In genomic region chr19:13116282-13117175, GRCh38 we compare ENCODE assay signal across 8 cellular contexts. TPM values are rescaled to one million over a fixed set of nuclear protein-coding genes. Genes with fewer than 3 reads are reported as not detected.
DNase-seq lines count a peak whose midpoint lies in the region; ATAC-seq and TF ChIP-seq lines count a peak whose summit lies in the region.

Gene TRMT1 (minus strand): TSS chr19:13116740. CDS start chr19:13116399, 341 bp downstream.

- POLR2A ChIA-PET in activated CD4-positive, alpha-beta memory T cell treated with anti-CD3 and anti-CD28 coated beads for 36 hours (lab: Charles Lee) = interaction anchor here (0.6 to 4.1 kb wide), 6 partner anchors 12 to 745 kb away, joined by 3 to 38 read pairs (median 12); no protein-coding TSS in a partner anchor

- H3K27me3 Mint-ChIP-seq in activated CD4-positive, alpha-beta memory T cell treated with anti-CD3 and anti-CD28 coated beads for 36 hours = no peaks in the 10 kb centered on the region

- peak within 1 kb of the TSS; percentile 93 for H3K27ac Mint-ChIP-seq in activated CD4-positive, alpha-beta memory T cell treated with anti-CD3 and anti-CD28 coated beads for 36 hours

- intact Hi-C loops in activated CD4-positive, alpha-beta memory T cell treated with anti-CD3 and anti-CD28 coated beads for 36 hours (cut with micrococcal nuclease) = loop anchor here (1.0 to 5.0 kb wide), 4 partner anchors 12 to 96 kb away; no protein-coding TSS in a partner anchor
- intact Hi-C loops in lower lobe of right lung (cut with DNase I) = no loop called here

- H3K4me1 ChIP-seq in lower lobe of right lung = peaks cover 39% of the 10 kb centered on the region

- no peak for TF ChIP-seq CTCF in lower lobe of right lung (IDR thresholded peaks at IDR 0.05)

- no peaks in the 10 kb centered on the region for H3K27me3 ChIP-seq in lower lobe of right lung (ENCODE audit: low read depth)

- DNase-seq in NK-92 treated with Interleukin-12 subunit alpha and Interleukin-12 subunit beta, amount 100 ng/mL, for 24 hours (lab: John Stamatoyannopoulos, UW) = peak; percentile 86
- DNase-seq in NK-92 (lab: John Stamatoyannopoulos, UW; ENCODE audit: unreplicated experiment) (no peak), HK-2 (ENCODE audit: unreplicated experiment) (peak; percentile 93), NCI-H82 (lab: John Stamatoyannopoulos, UW) (peak; percentile 99), ecto neural progenitor cell (ENCODE audit: low spot score) (peak; percentile 96), lower lobe of right lung (peak; percentile 96)
- DNase-seq in activated CD4-positive, alpha-beta memory T cell treated with anti-CD3 and anti-CD28 coated beads for 36 hours = peak; percentile 95
- peak; percentile 90 to 91 for DNase-seq in stimulated activated CD4-positive, alpha-beta T cell treated with anti-CD3 and anti-CD28 coated beads, Interleukin-4, amount 100 ng/mL, for 48 hours (ENCODE audit: low read depth in 2 of 2)

- peak within 1 kb of the TSS; percentile 86 for H3K4me3 Mint-ChIP-seq in activated CD4-positive, alpha-beta memory T cell treated with anti-CD3 and anti-CD28 coated beads for 36 hours

- H3K4me3 ChIP-seq in lower lobe of right lung = peak within 1 kb of the TSS; percentile 84

- CTCF ChIA-PET in activated CD4-positive, alpha-beta memory T cell treated with anti-CD3 and anti-CD28 coated beads for 36 hours (lab: Charles Lee) = interaction anchor here (0.9 to 2.1 kb wide), 4 partner anchors 12 to 151 kb away, joined by 3 to 16 read pairs (median 6); no protein-coding TSS in a partner anchor

- H3K9me3 Mint-ChIP-seq in activated CD4-positive, alpha-beta memory T cell treated with anti-CD3 and anti-CD28 coated beads for 36 hours = no peaks in the 10 kb centered on the region

- peak within 1 kb of the TSS; percentile 71 for H3K27ac ChIP-seq in lower lobe of right lung

- peaks cover 39% of the 10 kb centered on the region for H3K4me1 Mint-ChIP-seq in activated CD4-positive, alpha-beta memory T cell treated with anti-CD3 and anti-CD28 coated beads for 36 hours (ENCODE audit: low read depth)

- H3K36me3 Mint-ChIP-seq in activated CD4-positive, alpha-beta memory T cell treated with anti-CD3 and anti-CD28 coated beads for 36 hours = peaks cover 15% of the 10 kb centered on the region

- no peaks in the 10 kb centered on the region for H3K9me3 ChIP-seq in lower lobe of right lung

- ATAC-seq in lower lobe of right lung = peak; percentile 87 to 89

- H3K36me3 ChIP-seq in lower lobe of right lung = peaks cover 23% of the 10 kb centered on the region

RNA-seq across cellular contexts. Expression of gene TRMT1, which starts in this region (rescaled TPM):
- 10 to 100 TPM; 59.2 to 61.3 TPM for total RNA-seq in activated CD4-positive, alpha-beta memory T cell treated with anti-CD3 and anti-CD28 coated beads for 36 hours
- 29.3 TPM for total RNA-seq in lower lobe of right lung
